In genomic region chr1:66617362-66617761, GRCh38 we compare ENCODE assay signal across 19 cellular contexts.
"Had no signal": no experiment of that assay in that cellular context is flagged by ENCODE, and none has a peak within 500 bp of the region (broad histone marks: within the 10 kb centered on the region; RNA-seq: fewer than 3 reads in every experiment).

No MANE protein-coding gene starts in this region.

- H3K9me3 Mint-ChIP-seq: dendritic cell treated with granulocyte-macrophage colony-stimulating factor and Interleukin-4, amounts not matched to agents 40 ng/mL and 50 ng/mL, for 4 days; stimulated activated naive CD8-positive, alpha-beta T cell treated with anti-CD3 and anti-CD28 coated beads, Interleukin-15, Interleukin-2, amounts not matched to agents 100 ng/mL and 50 ng/mL, for 24 hours had no signal

- H3K4me1 Mint-ChIP-seq: naive thymus-derived CD4-positive, alpha-beta T cell; nephron progenitor cell; stimulated activated memory B cell treated with anti-CD40 and anti-IgM and Interleukin-4, amounts not matched to agents 10 μg/mL and 1 μg/mL and 100 μg/mL, for 72 hours had no signal

- H3K27me3 ChIP-seq: esophagus squamous epithelium, heart right ventricle, right lobe of liver, tibial artery, upper lobe of left lung, vagina had no signal

- H3K4me3 ChIP-seq: esophagus squamous epithelium, heart right ventricle, prostate gland, right lobe of liver, tibial artery, upper lobe of left lung, vagina had no signal

- H3K4me3 Mint-ChIP-seq: dendritic cell treated with granulocyte-macrophage colony-stimulating factor and Interleukin-4, amounts not matched to agents 40 ng/mL and 50 ng/mL, for 4 days; naive thymus-derived CD4-positive, alpha-beta T cell; nephron progenitor cell; stimulated activated memory B cell treated with anti-CD40 and anti-IgM and Interleukin-4, amounts not matched to agents 10 μg/mL and 1 μg/mL and 100 μg/mL, for 72 hours; stimulated activated naive CD8-positive, alpha-beta T cell treated with anti-CD3 and anti-CD28 coated beads, Interleukin-15, Interleukin-2, amounts not matched to agents 100 ng/mL and 50 ng/mL, for 24 hours had no signal

- H3K4me1 ChIP-seq: esophagus squamous epithelium, heart right ventricle, parathyroid adenoma, prostate gland, right lobe of liver, upper lobe of left lung, vagina had no signal

- H3K36me3 ChIP-seq: esophagus squamous epithelium, heart right ventricle, prostate gland, right lobe of liver, tibial artery, upper lobe of left lung, vagina had no signal

- H3K27me3 Mint-ChIP-seq: dendritic cell treated with granulocyte-macrophage colony-stimulating factor and Interleukin-4, amounts not matched to agents 40 ng/mL and 50 ng/mL, for 4 days; stimulated activated naive CD8-positive, alpha-beta T cell treated with anti-CD3 and anti-CD28 coated beads, Interleukin-15, Interleukin-2, amounts not matched to agents 100 ng/mL and 50 ng/mL, for 24 hours had no signal

- H3K9me3 ChIP-seq: esophagus squamous epithelium, prostate gland, right lobe of liver, tibial artery, upper lobe of left lung, vagina had no signal

- H3K27ac Mint-ChIP-seq: dendritic cell treated with granulocyte-macrophage colony-stimulating factor and Interleukin-4, amounts not matched to agents 40 ng/mL and 50 ng/mL, for 4 days; naive thymus-derived CD4-positive, alpha-beta T cell; nephron progenitor cell; stimulated activated memory B cell treated with anti-CD40 and anti-IgM and Interleukin-4, amounts not matched to agents 10 μg/mL and 1 μg/mL and 100 μg/mL, for 72 hours; stimulated activated naive CD8-positive, alpha-beta T cell treated with anti-CD3 and anti-CD28 coated beads, Interleukin-15, Interleukin-2, amounts not matched to agents 100 ng/mL and 50 ng/mL, for 24 hours had no signal

- DNase-seq: esophagus squamous epithelium; heart right ventricle; hypothalamus; kidney glomerular epithelial cell; mesendoderm; naive thymus-derived CD4-positive, alpha-beta T cell; nephron progenitor cell; right lobe of liver; stimulated activated CD4-positive, alpha-beta T cell treated with anti-CD3 and anti-CD28 coated beads, Interleukin-15, amount 100 ng/mL, for 24 hours; stimulated activated CD4-positive, alpha-beta T cell treated with anti-CD3 and anti-CD28 coated beads, Interleukin-1b, Interleukin-23, amount 100 ng/mL, for 48 hours; stimulated activated CD4-positive, alpha-beta T cell treated with anti-CD3 and anti-CD28 coated beads, Interleukin-4, amount 100 ng/mL, for 24 hours; tibial artery; upper lobe of left lung had no signal

- H3K36me3 Mint-ChIP-seq: naive thymus-derived CD4-positive, alpha-beta T cell; stimulated activated memory B cell treated with anti-CD40 and anti-IgM and Interleukin-4, amounts not matched to agents 10 μg/mL and 1 μg/mL and 100 μg/mL, for 72 hours had no signal

- ATAC-seq: heart right ventricle; naive thymus-derived CD4-positive, alpha-beta T cell; right lobe of liver; stimulated activated memory B cell treated with anti-CD40 and anti-IgM and Interleukin-4, amounts not matched to agents 10 μg/mL and 1 μg/mL and 100 μg/mL, for 72 hours had no signal
